In genomic region chr6:28224131-28225055, GRCh38 we compare ENCODE assay signal across 8 cellular contexts. TPM values are rescaled to one million over a fixed set of nuclear protein-coding genes. Genes with fewer than 3 reads are reported as not detected.
DNase-seq lines count a peak whose midpoint lies in the region; ATAC-seq and TF ChIP-seq lines count a peak whose summit lies in the region.

No MANE protein-coding gene starts in this region.

- TF ChIP-seq CTCF in right atrium auricular region (IDR thresholded peaks at IDR 0.05) = no peak
- TF ChIP-seq CTCF in astrocyte of the spinal cord (IDR thresholded peaks at IDR 0.05; ENCODE audit: low read depth, low read length) = no peak
- TF ChIP-seq CTCF in vagina (IDR thresholded peaks at IDR 0.05) = no peak

- no peaks in the 10 kb centered on the region for H3K9me3 ChIP-seq in right atrium auricular region
- H3K9me3 ChIP-seq in vagina = no peaks in the 10 kb centered on the region

- H4K5ac ChIP-seq in mesendoderm (ENCODE audit: low read length) = no peak overlapping the region

- peak overlapping the region; percentile 98 for H3K56ac ChIP-seq in mesendoderm (ENCODE audit: low read length)

- no CpG with 5 or more reads among the region's 9 CpGs for WGBS in mesendoderm (ENCODE audit: extremely low coverage, insufficient coverage, low lambda C conversion rate)

- H3K79me1 ChIP-seq in mesendoderm (ENCODE audit: low read length) = peaks cover 9% of the 10 kb centered on the region

- no peak for TF ChIP-seq POLR2A in vagina (IDR thresholded peaks at IDR 0.05)

- H3K36me3 ChIP-seq in right atrium auricular region (peaks cover 26% of the 10 kb centered on the region), mesendoderm (ENCODE audit: control insufficient read depth, insufficient read depth, low read length) (peaks cover 8% of the 10 kb centered on the region), vagina (peaks cover 0 to 18% of the 10 kb centered on the region in 2 donors)

- H3K4ac ChIP-seq in mesendoderm (ENCODE audit: low read depth, low read length) = no peak overlapping the region

- peak overlapping the region; percentile 67 to 71 for H3K4me3 ChIP-seq in right atrium auricular region
- H3K4me3 ChIP-seq in astrocyte of the spinal cord (ENCODE audit: low read depth, low read length) = peak overlapping the region; percentile 91
- H3K4me3 ChIP-seq in mesendoderm (ENCODE audit: low read length) = no peak overlapping the region
- peak overlapping the region; percentile 80 to 82 for H3K4me3 ChIP-seq in vagina

- H3K4me2 ChIP-seq in mesendoderm (ENCODE audit: low read length) = peak overlapping the region; percentile 56

- intact Hi-C loops in left ventricle myocardium superior (cut with micrococcal nuclease) (loop anchor here (10.0 kb wide), 1 partner anchor 80 kb away; the partner anchor contains the start of gene ZKSCAN8), vagina (cut with DNase I) (loop anchor here (10.0 kb wide), 1 partner anchor 100 kb away; the partner anchor contains the start of gene ZSCAN16)

- H3K23ac ChIP-seq in mesendoderm (ENCODE audit: low read length) = no peak overlapping the region

- H3K27me3 ChIP-seq in right atrium auricular region (no peaks in the 10 kb centered on the region), mesendoderm (ENCODE audit: insufficient read depth, low read length, poor library complexity) (peaks cover 7% of the 10 kb centered on the region), vagina (no peaks in the 10 kb centered on the region)

- peak overlapping the region; percentile 73 to 78 for H3K27ac ChIP-seq in right atrium auricular region
- no peak overlapping the region for H3K27ac ChIP-seq in mesendoderm (ENCODE audit: low read depth, low read length)
- H3K27ac ChIP-seq in vagina = peak overlapping the region; percentile 74

- DNase-seq in right atrium auricular region (ENCODE audit: low spot score) = no peak
- DNase-seq in left ventricle myocardium superior = no peak
- no peak for DNase-seq in astrocyte of the spinal cord (ENCODE audit: low read depth, low spot score)
- no peak for DNase-seq in mesendoderm
- no peak for DNase-seq in vagina (ENCODE audit: extremely low spot score in 2 of 2)

- no peak overlapping the region for H2BK5ac ChIP-seq in mesendoderm (ENCODE audit: low read length)

- H3K79me2 ChIP-seq in mesendoderm (ENCODE audit: control insufficient read depth, insufficient read depth, low read length) = peaks cover 7% of the 10 kb centered on the region

- H4K8ac ChIP-seq in mesendoderm (ENCODE audit: low read depth, low read length) = peak overlapping the region; percentile 86

- ATAC-seq in left ventricle myocardium superior (no peak), GM21723 (IDR thresholded peaks at IDR 0.05; ENCODE audit: unreplicated experiment) (no peak), HG02763 (IDR thresholded peaks at IDR 0.05; ENCODE audit: unreplicated experiment) (no peak), GM18511 (IDR thresholded peaks at IDR 0.05; ENCODE audit: unreplicated experiment) (no peak)

- H3K18ac ChIP-seq in mesendoderm (ENCODE audit: low read length) = no peak overlapping the region

- in situ Hi-C loops in astrocyte of the spinal cord (cut with HindIII; ENCODE audit: low sequenced_read_pairs) = no loop called here

- peak overlapping the region; percentile 92 for H3K9ac ChIP-seq in mesendoderm (ENCODE audit: low read length)

- H3K4me1 ChIP-seq in right atrium auricular region (peaks cover 0 to 18% of the 10 kb centered on the region in 2 donors), mesendoderm (ENCODE audit: control insufficient read depth, low read depth, low read length) (no peaks in the 10 kb centered on the region), vagina (peaks cover 19% of the 10 kb centered on the region)

- no peak overlapping the region for H2BK15ac ChIP-seq in mesendoderm (replicated peaks; ENCODE audit: low read depth)

- H2AK5ac ChIP-seq in mesendoderm (ENCODE audit: low read length) = no peak overlapping the region

- no peak overlapping the region for H2BK120ac ChIP-seq in mesendoderm (ENCODE audit: low read depth, low read length)

RNA-seq across cellular contexts. Expression of gene ZSCAN9, which starts 0.7 kb away (rescaled TPM):
- total RNA-seq in right atrium auricular region = 10 to 100 TPM in 1 of 2 donors, 1 to 10 TPM in 1; 5.8 to 10.1 TPM
- 10.2 TPM for total RNA-seq in left ventricle myocardium superior
- polyA plus RNA-seq in mesendoderm (2013, experiment 1 of 2) = 9.2 TPM
- polyA plus RNA-seq in mesendoderm (2013, experiment 2 of 2) = 8.6 TPM
- 11.3 TPM for total RNA-seq in vagina

RNA-seq across cellular contexts. Expression of gene ZKSCAN4, which starts 27.7 kb away (rescaled TPM):
- total RNA-seq in right atrium auricular region = 1 to 10 TPM; 1.8 to 2.0 TPM
- 2.7 TPM for total RNA-seq in left ventricle myocardium superior
- 3.1 TPM for polyA plus RNA-seq in mesendoderm (2013, experiment 1 of 2)
- 3.3 TPM for polyA plus RNA-seq in mesendoderm (2013, experiment 2 of 2)
- total RNA-seq in vagina = 5.9 TPM

RNA-seq across cellular contexts. Expression of gene NKAPL, which starts 34.7 kb away (rescaled TPM):
- total RNA-seq in right atrium auricular region = 1 to 10 TPM; 3.1 to 5.1 TPM
- 6.3 TPM for total RNA-seq in left ventricle myocardium superior
- 0.17 TPM for polyA plus RNA-seq in mesendoderm (2013, experiment 1 of 2)
- 0.07 TPM for polyA plus RNA-seq in mesendoderm (2013, experiment 2 of 2)
- total RNA-seq in vagina = not detected

RNA-seq across cellular contexts. Expression of gene ZSCAN26, which starts 42.5 kb away (rescaled TPM):
- 10 to 100 TPM; 11.2 to 13.3 TPM for total RNA-seq in right atrium auricular region
- 13.8 TPM for total RNA-seq in left ventricle myocardium superior
- 8.0 TPM for polyA plus RNA-seq in mesendoderm (2013, experiment 1 of 2)
- polyA plus RNA-seq in mesendoderm (2013, experiment 2 of 2) = 8.4 TPM
- total RNA-seq in vagina = 18.7 TPM

RNA-seq across cellular contexts. Expression of gene PGBD1, which starts 57.0 kb away (rescaled TPM):
- 1 to 10 TPM; 1.8 to 4.1 TPM for total RNA-seq in right atrium auricular region
- total RNA-seq in left ventricle myocardium superior = 2.3 TPM
- polyA plus RNA-seq in mesendoderm (2013, experiment 1 of 2) = 5.4 TPM
- polyA plus RNA-seq in mesendoderm (2013, experiment 2 of 2) = 5.6 TPM
- total RNA-seq in vagina = 5.2 TPM
